In the genomic region with DNA sequence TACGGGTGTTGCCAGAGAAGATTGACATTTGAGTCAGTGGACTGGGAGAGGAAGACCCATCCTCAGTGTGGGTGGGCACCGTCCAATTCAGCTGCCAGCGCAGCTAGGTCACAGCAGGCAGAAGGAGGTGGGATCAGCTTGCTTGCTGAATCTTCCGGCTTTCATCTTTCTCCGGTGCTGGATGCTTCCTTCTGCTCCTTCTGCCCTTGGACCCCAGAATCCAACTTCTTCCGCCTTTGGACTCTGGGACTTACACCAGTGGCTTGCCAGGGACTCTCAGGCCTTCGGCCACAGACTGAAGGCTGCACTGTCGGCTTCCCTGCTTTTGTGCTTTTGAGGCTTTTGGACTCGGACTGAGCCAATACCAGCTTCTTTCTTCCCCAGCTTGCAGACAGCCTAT, we compare ENCODE assay signal across 25 cellular contexts.
"Had no signal": no experiment of that assay in that cellular context is flagged by ENCODE, and none has a peak within 500 bp of the region (broad histone marks: within the 10 kb centered on the region; RNA-seq: fewer than 3 reads in every experiment).

No MANE protein-coding gene starts in this region.

- DNase-seq: activated B cell treated with CpG ODN at 0.5 μM for 24 hours; activated CD4-positive, alpha-beta memory T cell treated with anti-CD3 and anti-CD28 coated beads, Interleukin-2, amount 10 ng/mL, durations not matched to agents 7 days and 5 days; activated CD4-positive, alpha-beta T cell treated with anti-CD3 and anti-CD28 coated beads, Interleukin-2, amount 10 ng/mL, durations not matched to agents 24 days and 14 days; activated gamma-delta T cell; activated naive CD4-positive, alpha-beta T cell; activated naive CD4-positive, alpha-beta T cell treated with anti-CD3 and anti-CD28 coated beads, Interleukin-2, amount 10 ng/mL, durations not matched to agents 7 days and 5 days; activated naive CD8-positive, alpha-beta T cell treated with anti-CD3 and anti-CD28 coated beads, Interleukin-2, amount 10 ng/mL, durations not matched to agents 7 days and 5 days; activated T-cell treated with anti-CD3 and anti-CD28 coated beads, Interleukin-2, amount 50 U/mL, for 1 hour; activated T-cell treated with anti-CD3 and anti-CD28 coated beads, Interleukin-2, amount 50 U/mL, for 48 hours; central memory CD4-positive, alpha-beta T cell; cerebellar nuclear complex; colonic mucosa; effector memory CD4-positive, alpha-beta T cell; endodermal cell; foreskin keratinocyte; gastrocnemius medialis; glutamatergic neuron; T-helper 1 cell; T-helper 17 cell; T1000; WERI-Rb-1 had no signal

- ATAC-seq: activated CD4-positive, CD25-positive, alpha-beta regulatory T cell treated with anti-CD3 and anti-CD28 coated beads, Interleukin-2, amount 50 U/mL, for 24 hours; activated naive CD4-positive, alpha-beta T cell treated with anti-CD3 and anti-CD28 coated beads, Interleukin-2, amount 50 U/mL, for 72 hours; esophagus mucosa; foreskin keratinocyte; gastrocnemius medialis; heart left ventricle; T-helper 17 cell had no signal
